In the genomic region with DNA sequence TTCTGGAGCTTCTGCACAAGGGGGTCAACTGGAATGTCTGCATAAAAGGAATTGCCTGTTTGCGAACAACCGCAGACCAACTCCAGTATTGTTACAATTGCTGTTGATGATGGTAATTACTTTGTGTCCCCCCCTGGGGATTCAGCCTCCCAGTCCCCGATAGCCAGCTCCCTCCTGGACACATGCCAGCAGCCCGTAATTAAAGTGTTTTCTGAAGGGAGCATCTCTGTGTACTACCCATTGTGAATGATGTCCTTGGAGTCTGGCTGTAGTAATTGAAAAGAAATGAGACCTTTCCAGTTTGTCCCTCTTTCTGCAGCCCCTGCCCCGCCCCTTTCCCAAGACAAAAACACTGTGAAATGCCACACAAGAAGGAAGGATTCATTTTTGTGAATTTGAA, we compare ENCODE assay signal across 23 cellular contexts.
DNase-seq lines count a peak whose midpoint lies in the region; ATAC-seq, FAIRE-seq and TF ChIP-seq lines count a peak whose summit lies in the region.
"Had no signal": no experiment of that assay in that cellular context is flagged by ENCODE, and none has a peak within 500 bp of the region (broad histone marks: within the 10 kb centered on the region; RNA-seq: fewer than 3 reads in every experiment).

No MANE protein-coding gene starts in this region.

- no peaks in the 10 kb centered on the region for H3K9me3 ChIP-seq in neuronal stem cell (replicated peaks in 1 of 2; ENCODE audit: control insufficient read depth in 2 of 2, insufficient read depth in 1 of 2, low read depth in 1 of 2, low read length in 2 of 2)
- H3K9me3 ChIP-seq in HepG2 (ENCODE audit: low read length) = peaks cover 4% of the 10 kb centered on the region; the same call in 1 of the 2 replicates
- no peaks in the 10 kb centered on the region for H3K9me3 ChIP-seq in mammary epithelial cell (replicated peaks; ENCODE audit: insufficient read depth, low read length)
- H3K9me3 ChIP-seq: body of pancreas, heart left ventricle, psoas muscle, stomach, tibial artery had no signal

- no peak overlapping the region for H2AK5ac ChIP-seq in neuronal stem cell (ENCODE audit: low read depth, low read length)

- CTCF ChIA-PET in HepG2 (lab: Yijun Ruan, JAX; ENCODE audit: low intra/inter-chr PET ratio, low total read pairs) (no interaction called here), mammary epithelial cell (lab: Charles Lee; ENCODE audit: low non-redundant PET) (no interaction called here)

- TF ChIP-seq CTCF in HepG2 (CRISPR knock-in tag; IDR thresholded peaks at IDR 0.05) (no peak), mammary epithelial cell (conservative IDR thresholded peaks at IDR 0.05 in 1 of 2, IDR thresholded peaks at IDR 0.05 in 1 of 2; ENCODE audit: extremely low read depth in 1 of 2, insufficient read depth in 1 of 2, low read depth in 1 of 2, low read length in 2 of 2) (no peak)

- H3K79me2 ChIP-seq in HepG2 (ENCODE audit: insufficient read depth, low read length) = no peaks in the 10 kb centered on the region
- H3K79me2 ChIP-seq in mammary epithelial cell (ENCODE audit: insufficient read depth, low read length) = no peaks in the 10 kb centered on the region

- no peak overlapping the region for H4K91ac ChIP-seq in neuronal stem cell (ENCODE audit: low read depth, low read length, poor library complexity)

- peaks cover 9 to 20% of the 10 kb centered on the region in 2 donors for H3K4me1 ChIP-seq in neuronal stem cell (ENCODE audit: control insufficient read depth in 2 of 2, insufficient read depth in 1 of 2, low read depth in 1 of 2, low read length in 2 of 2)
- H3K4me1 ChIP-seq in HepG2 (ENCODE audit: insufficient read depth, low read length) = no peaks in the 10 kb centered on the region
- no peaks in the 10 kb centered on the region for H3K4me1 ChIP-seq in mammary epithelial cell (ENCODE audit: insufficient read depth, low read length)
- H3K4me1 ChIP-seq: body of pancreas, heart left ventricle, psoas muscle, tibial artery had no signal

- no CpG with 5 or more reads among the region's 5 CpGs for WGBS in neuronal stem cell (ENCODE audit: extremely low coverage in 2 of 2, insufficient read length in 2 of 2, insufficient replicate concordance in 1 of 2), 2 donors
- WGBS in HepG2 (ENCODE audit: low lambda C conversion rate) = 34% methylated on average over 5 of the region's 5 CpGs
- 50% methylated on average over 4 of the region's 5 CpGs for WGBS in mammary epithelial cell (ENCODE audit: low coverage, missing lambda C conversion rate)

- dilution Hi-C loops in mammary epithelial cell (cut with HindIII; ENCODE audit: low sequenced_read_pairs) = no loop called here

- in situ Hi-C loops in HepG2 (cut with HindIII; ENCODE audit: extremely low pct_ligation_motif_present, low pct_unique_long_range_greater_than_20kb) = no loop called here
- in situ Hi-C loops in mammary epithelial cell (cut with MboI; ENCODE audit: low sequenced_read_pairs in 2 of 2) = no loop called here

- H3K4me3 ChIP-seq in neuronal stem cell (ENCODE audit: low read length in 2 of 2) (no peak overlapping the region), HepG2 (replicated peaks in 1 of 3; ENCODE audit: insufficient read depth in 1 of 3, low read depth in 2 of 3, low read length in 3 of 3) (no peak overlapping the region), mammary epithelial cell (replicated peaks in 1 of 3; ENCODE audit: insufficient read depth in 1 of 3, low read depth in 2 of 3, low read length in 3 of 3) (no peak overlapping the region)
- H3K4me3 ChIP-seq: body of pancreas, heart left ventricle, psoas muscle, stomach, tibial artery had no signal

- no peak overlapping the region for H3K18ac ChIP-seq in neuronal stem cell (ENCODE audit: low read length)

- H2AFZ ChIP-seq in neuronal stem cell (ENCODE audit: low read length) = peak overlapping the region; percentile 54
- no peak overlapping the region for H2AFZ ChIP-seq in HepG2 (ENCODE audit: low read length)
- no peak overlapping the region for H2AFZ ChIP-seq in mammary epithelial cell (ENCODE audit: low read depth, low read length)

- H3K4me3 Mint-ChIP-seq in T-helper 2 cell treated with Interferon-gamma antibody and Interleukin-4, amounts not matched to agents 5 μg/mL and 100 μg/mL, for 36 hours = no peak overlapping the region
- H3K4me3 Mint-ChIP-seq: activated CD4-positive, alpha-beta memory T cell treated with anti-CD3 and anti-CD28 coated beads, Interleukin-2, amount 10 ng/mL, durations not matched to agents 7 days and 5 days; CD4-positive, CD25-positive, alpha-beta regulatory T cell; T-cell had no signal

- no peak for TF ChIP-seq RAD21 in HepG2 (CRISPR knock-in tag; IDR thresholded peaks at IDR 0.05)

- H3K4me2 ChIP-seq in neuronal stem cell (ENCODE audit: insufficient read depth, low read length, poor library complexity, severe bottlenecking) = peak overlapping the region; percentile 14
- H3K4me2 ChIP-seq in HepG2 (ENCODE audit: low read depth, low read length) = no peak overlapping the region
- H3K4me2 ChIP-seq in mammary epithelial cell (ENCODE audit: insufficient read depth, low read depth, low read length) = no peak overlapping the region

- no peak for ATAC-seq in HepG2
- ATAC-seq: body of pancreas, heart left ventricle, left cardiac atrium, psoas muscle, T-cell had no signal

- intact Hi-C loops in HepG2 (cut with micrococcal nuclease; ENCODE audit: unreplicated experiment) = no loop called here
- intact Hi-C loops in mammary epithelial cell (cut with micrococcal nuclease) = no loop called here

- no peaks in the 10 kb centered on the region for H4K20me1 ChIP-seq in HepG2 (ENCODE audit: insufficient read depth, low read length)
- no peaks in the 10 kb centered on the region for H4K20me1 ChIP-seq in mammary epithelial cell (ENCODE audit: insufficient read depth, low read length)

- TF ChIP-seq EP300 in HepG2 (IDR thresholded peaks at IDR 0.05; ENCODE audit: low read depth in 2 of 2, low read length in 2 of 2) (no peak), HepG2 (CRISPR knock-in tag; IDR thresholded peaks at IDR 0.05; ENCODE audit: borderline replicate concordance) (no peak)

- no peak overlapping the region for H2BK5ac ChIP-seq in neuronal stem cell (ENCODE audit: low read length)

- no peaks in the 10 kb centered on the region for H3K27me3 ChIP-seq in neuronal stem cell (ENCODE audit: control insufficient read depth in 3 of 3, insufficient read depth in 3 of 3, low read depth in 1 of 3, low read length in 3 of 3)
- no peaks in the 10 kb centered on the region; a peak in 1 of 5 replicates for H3K27me3 ChIP-seq in HepG2 (ENCODE audit: control insufficient read depth in 1 of 2, insufficient read depth in 2 of 2, low read length in 2 of 2)
- no peaks in the 10 kb centered on the region for H3K27me3 ChIP-seq in mammary epithelial cell (ENCODE audit: insufficient read depth, low read length)
- H3K27me3 ChIP-seq: body of pancreas, heart left ventricle, stomach, tibial artery had no signal

- H3K27ac ChIP-seq in neuronal stem cell (replicated peaks; ENCODE audit: low read length) (no peak overlapping the region), HepG2 (ENCODE audit: extremely low read length, insufficient read depth, low read length) (no peak overlapping the region), mammary epithelial cell (ENCODE audit: insufficient read depth, low read depth, low read length) (no peak overlapping the region)
- H3K27ac ChIP-seq: body of pancreas, heart left ventricle, psoas muscle, stomach, tibial artery had no signal

- H3K4ac ChIP-seq in neuronal stem cell (ENCODE audit: low read length) = no peak overlapping the region

- no peaks in the 10 kb centered on the region for H3K36me3 Mint-ChIP-seq in T-helper 2 cell treated with Interferon-gamma antibody and Interleukin-4, amounts not matched to agents 5 μg/mL and 100 μg/mL, for 36 hours (ENCODE audit: low read depth)
- H3K36me3 Mint-ChIP-seq: CD4-positive, CD25-positive, alpha-beta regulatory T cell; T-cell had no signal

- TF ChIP-seq POLR2A in HepG2 (IDR thresholded peaks at IDR 0.05; ENCODE audit: insufficient read depth in 1 of 2, low read depth in 2 of 2, low read length in 2 of 2) = no peak

- H3K27me3 Mint-ChIP-seq in T-helper 2 cell treated with Interferon-gamma antibody and Interleukin-4, amounts not matched to agents 5 μg/mL and 100 μg/mL, for 36 hours (ENCODE audit: low read depth) = no peaks in the 10 kb centered on the region
- H3K27me3 Mint-ChIP-seq: activated CD4-positive, alpha-beta memory T cell treated with anti-CD3 and anti-CD28 coated beads, Interleukin-2, amount 10 ng/mL, durations not matched to agents 7 days and 5 days had no signal

- H3K36me3 ChIP-seq in neuronal stem cell (replicated peaks in 1 of 2; ENCODE audit: control insufficient read depth in 2 of 2, insufficient read depth in 2 of 2, low read length in 2 of 2) (no peaks in the 10 kb centered on the region), HepG2 (replicated peaks in 1 of 2; ENCODE audit: control insufficient read depth in 1 of 2, insufficient read depth in 2 of 2, low read length in 2 of 2) (no peaks in the 10 kb centered on the region), mammary epithelial cell (ENCODE audit: insufficient read depth, low read length) (no peaks in the 10 kb centered on the region)
- H3K36me3 ChIP-seq: heart left ventricle, stomach, tibial artery had no signal

- H3K4me1 Mint-ChIP-seq in T-helper 2 cell treated with Interferon-gamma antibody and Interleukin-4, amounts not matched to agents 5 μg/mL and 100 μg/mL, for 36 hours (ENCODE audit: low read depth) = no peaks in the 10 kb centered on the region
- H3K4me1 Mint-ChIP-seq: activated CD4-positive, alpha-beta memory T cell treated with anti-CD3 and anti-CD28 coated beads, Interleukin-2, amount 10 ng/mL, durations not matched to agents 7 days and 5 days; CD4-positive, CD25-positive, alpha-beta regulatory T cell; T-cell had no signal

- H3K9me3 Mint-ChIP-seq in T-helper 2 cell treated with Interferon-gamma antibody and Interleukin-4, amounts not matched to agents 5 μg/mL and 100 μg/mL, for 36 hours = no peaks in the 10 kb centered on the region
- H3K9me3 Mint-ChIP-seq: activated CD4-positive, alpha-beta memory T cell treated with anti-CD3 and anti-CD28 coated beads, Interleukin-2, amount 10 ng/mL, durations not matched to agents 7 days and 5 days had no signal

- no peak overlapping the region for H3K9ac ChIP-seq in neuronal stem cell (ENCODE audit: low read depth, low read length, poor library complexity)
- no peak overlapping the region for H3K9ac ChIP-seq in HepG2 (ENCODE audit: insufficient read depth, low read depth, low read length)
- H3K9ac ChIP-seq in mammary epithelial cell (ENCODE audit: insufficient read depth, low read length) = no peak overlapping the region

- no peak overlapping the region for H2BK12ac ChIP-seq in neuronal stem cell (ENCODE audit: low read length)

- H3K79me1 ChIP-seq in neuronal stem cell (ENCODE audit: low read depth, low read length) = no peaks in the 10 kb centered on the region

- peak; percentile 7 for DNase-seq in NCI-H1092 (lab: John Stamatoyannopoulos, UW)
- DNase-seq in NCI-H1930 (lab: John Stamatoyannopoulos, UW) = peak; percentile 64 to 82
- DNase-seq in SK-N-DZ (ENCODE audit: low spot score) = peak; percentile 26
- peak; percentile 33 for DNase-seq in neuronal stem cell (ENCODE audit: low spot score)
- DNase-seq in HepG2 (ENCODE audit: low spot score) = no peak
- no peak for DNase-seq in T-helper 2 cell treated with Interferon-gamma antibody and Interleukin-4, amounts not matched to agents 5 μg/mL and 100 μg/mL, for 36 hours (ENCODE audit: low spot score)
- no peak for DNase-seq in mammary epithelial cell
- DNase-seq: activated CD4-positive, alpha-beta memory T cell treated with anti-CD3 and anti-CD28 coated beads, Interleukin-2, amount 10 ng/mL, durations not matched to agents 7 days and 5 days; activated CD4-positive, CD25-positive, alpha-beta regulatory T cell treated with anti-CD3 and anti-CD28 coated beads, Interleukin-2, amount 50 U/mL, for 72 hours; activated effector memory CD4-positive, alpha-beta T cell treated with anti-CD3 and anti-CD28 coated beads, Interleukin-2, amount 50 U/mL, for 16 hours; activated T-cell treated with anti-CD3 and anti-CD28 coated beads for 4 hours; body of pancreas; CD4-positive, CD25-positive, alpha-beta regulatory T cell; heart left ventricle; KG1; left cardiac atrium; NCI-H2107; NCI-H774; psoas muscle; stimulated activated CD8-positive, alpha-beta memory T cell treated with anti-CD3 and anti-CD28 coated beads, Interleukin-4, amount 100 ng/mL, for 48 hours; stomach; T-cell; tibial artery had no signal

- no peak overlapping the region for H4K8ac ChIP-seq in neuronal stem cell (ENCODE audit: low read depth, low read length)

- no peak overlapping the region for H3K14ac ChIP-seq in neuronal stem cell (ENCODE audit: low read length)

- no peak for FAIRE-seq in HepG2 (lab: Jason Lieb, UNC)

- no TSS peak for BruUV-seq in HepG2 (replicated peaks; lab: Mats Ljungman, UMichigan)
- BruUV-seq in mammary epithelial cell (replicated peaks; lab: Mats Ljungman, UMichigan) = no TSS peak

- H2BK120ac ChIP-seq in neuronal stem cell (ENCODE audit: low read depth, low read length) = no peak overlapping the region

- POLR2A ChIA-PET in HepG2 (lab: Yijun Ruan, JAX) = no interaction called here

- no peak overlapping the region for H3K23ac ChIP-seq in neuronal stem cell (ENCODE audit: low read depth, low read length, poor library complexity)

- H2BK15ac ChIP-seq in neuronal stem cell (ENCODE audit: low read length) = no peak overlapping the region

- H3K27ac Mint-ChIP-seq in T-helper 2 cell treated with Interferon-gamma antibody and Interleukin-4, amounts not matched to agents 5 μg/mL and 100 μg/mL, for 36 hours = no peak overlapping the region
- H3K27ac Mint-ChIP-seq: activated CD4-positive, alpha-beta memory T cell treated with anti-CD3 and anti-CD28 coated beads, Interleukin-2, amount 10 ng/mL, durations not matched to agents 7 days and 5 days; CD4-positive, CD25-positive, alpha-beta regulatory T cell; T-cell had no signal

Comparison
In these comparisons a context has a peak if more than half of its experiments do, and no peak if none do; other contexts are left out.
1. DNase-seq: peak in NCI-H1092 (single experiment), NCI-H1930 (2 of 2), SK-N-DZ (single experiment) and neuronal stem cell (single experiment); none in HepG2 (single experiment), T-helper 2 cell treated with Interferon-gamma antibody and Interleukin-4, amounts not matched to agents 5 μg/mL and 100 μg/mL, for 36 hours (single experiment) and mammary epithelial cell (single experiment).